In genomic region chr10:25682203-25682950, GRCh38 we compare ENCODE assay signal across 10 cellular contexts.
DNase-seq lines count a peak whose midpoint lies in the region; ATAC-seq, FAIRE-seq and TF ChIP-seq lines count a peak whose summit lies in the region.
"Had no signal": no experiment of that assay in that cellular context is flagged by ENCODE, and none has a peak within 500 bp of the region (broad histone marks: within the 10 kb centered on the region; RNA-seq: fewer than 3 reads in every experiment).

No MANE protein-coding gene starts in this region.

- DNase-seq in HTR-8/SVneo (ENCODE audit: insufficient read length, low spot score) (peak; percentile 13), adipocyte (ENCODE audit: low read depth) (no peak), right atrium auricular region (ENCODE audit: low spot score) (no peak), sigmoid colon (no peak)
- no peak for DNase-seq in activated CD4-positive, alpha-beta T cell treated with anti-CD3 and anti-CD28 coated beads for 1 hour
- DNase-seq in stimulated activated naive CD8-positive, alpha-beta T cell treated with anti-CD3 and anti-CD28 coated beads, Interleukin-15, amount 100 ng/mL, for 72 hours = no peak
- DNase-seq: right lobe of liver had no signal

- H3K9ac ChIP-seq in adipocyte (ENCODE audit: low read length) = peak overlapping the region; percentile 15

- peak overlapping the region; percentile 64 for H3K4me3 ChIP-seq in adipocyte (ENCODE audit: low read length)
- peak overlapping the region; percentile 23 to 39 for H3K4me3 ChIP-seq in right atrium auricular region
- peak overlapping the region in 3 of 4 donors; percentile 21 to 29 (median 28) for H3K4me3 ChIP-seq in sigmoid colon

- no peaks in the 10 kb centered on the region for H3K27me3 Mint-ChIP-seq in stimulated activated naive CD8-positive, alpha-beta T cell treated with anti-CD3 and anti-CD28 coated beads, Interleukin-15, amount 100 ng/mL, for 72 hours

- ATAC-seq in GM21447 (IDR thresholded peaks at IDR 0.05; ENCODE audit: unreplicated experiment) (no peak), GM21619 (IDR thresholded peaks at IDR 0.05; ENCODE audit: unreplicated experiment) (no peak)
- ATAC-seq in stimulated activated naive CD8-positive, alpha-beta T cell treated with anti-CD3 and anti-CD28 coated beads, Interleukin-15, amount 100 ng/mL, for 72 hours = no peak

- no peak for TF ChIP-seq EP300 in sigmoid colon (IDR thresholded peaks at IDR 0.05)

- FAIRE-seq in HTR-8/SVneo (lab: Jason Lieb, UNC) = no peak

- H3K4me1 ChIP-seq in adipocyte (ENCODE audit: control insufficient read depth, insufficient read depth, low read length) = no peaks in the 10 kb centered on the region
- H3K4me1 ChIP-seq in right atrium auricular region = peaks cover 0 to 13% of the 10 kb centered on the region in 2 donors
- peaks cover 0 to 6% (median 0%) of the 10 kb centered on the region in 4 donors for H3K4me1 ChIP-seq in sigmoid colon
- H3K4me1 ChIP-seq: right lobe of liver had no signal

- H3K27me3 ChIP-seq in adipocyte (replicated peaks; ENCODE audit: control insufficient read depth, insufficient read depth, low read length) (peaks cover 12% of the 10 kb centered on the region), right atrium auricular region (no peaks in the 10 kb centered on the region), sigmoid colon (no peaks in the 10 kb centered on the region)
- H3K27me3 ChIP-seq: right lobe of liver had no signal

- no peak for TF ChIP-seq POLR2A in sigmoid colon (IDR thresholded peaks at IDR 0.05)

- 63 to 66% methylated on average over 11 of the region's 11 CpGs for WGBS in sigmoid colon, 2 donors

- intact Hi-C loops in sigmoid colon (cut with DNase I) = no loop called here

- TF ChIP-seq CTCF in right atrium auricular region (IDR thresholded peaks at IDR 0.05) (peak; percentile 18 to 70), sigmoid colon (IDR thresholded peaks at IDR 0.05) (peak in 1 of 4 experiments; percentile 18)

- no peaks in the 10 kb centered on the region for H3K4me1 Mint-ChIP-seq in stimulated activated naive CD8-positive, alpha-beta T cell treated with anti-CD3 and anti-CD28 coated beads, Interleukin-15, amount 100 ng/mL, for 72 hours
- H3K4me1 Mint-ChIP-seq: activated naive CD4-positive, alpha-beta T cell treated with anti-CD3 and anti-CD28 coated beads, Interleukin-2, amount 50 U/mL, for 24 hours had no signal

- H3K9me3 ChIP-seq in adipocyte (ENCODE audit: control insufficient read depth, low read length) = no peaks in the 10 kb centered on the region
- no peaks in the 10 kb centered on the region for H3K9me3 ChIP-seq in right atrium auricular region
- H3K9me3 ChIP-seq in sigmoid colon = no peaks in the 10 kb centered on the region
- H3K9me3 ChIP-seq: right lobe of liver had no signal

- H3K4me3 Mint-ChIP-seq in stimulated activated naive CD8-positive, alpha-beta T cell treated with anti-CD3 and anti-CD28 coated beads, Interleukin-15, amount 100 ng/mL, for 72 hours = no peak overlapping the region
- H3K4me3 Mint-ChIP-seq: activated naive CD4-positive, alpha-beta T cell treated with anti-CD3 and anti-CD28 coated beads, Interleukin-2, amount 50 U/mL, for 24 hours had no signal

- H3K27ac ChIP-seq in right atrium auricular region (peak overlapping the region; percentile 67 to 84), sigmoid colon (peak overlapping the region in 2 of 4 donors; percentile 39 to 44)
- H3K27ac ChIP-seq: right lobe of liver had no signal

- no peaks in the 10 kb centered on the region for H3K9me3 Mint-ChIP-seq in stimulated activated naive CD8-positive, alpha-beta T cell treated with anti-CD3 and anti-CD28 coated beads, Interleukin-15, amount 100 ng/mL, for 72 hours
- H3K9me3 Mint-ChIP-seq: activated naive CD4-positive, alpha-beta T cell treated with anti-CD3 and anti-CD28 coated beads, Interleukin-2, amount 50 U/mL, for 24 hours had no signal

- H3K27ac Mint-ChIP-seq in stimulated activated naive CD8-positive, alpha-beta T cell treated with anti-CD3 and anti-CD28 coated beads, Interleukin-15, amount 100 ng/mL, for 72 hours = no peak overlapping the region
- H3K27ac Mint-ChIP-seq: activated naive CD4-positive, alpha-beta T cell treated with anti-CD3 and anti-CD28 coated beads, Interleukin-2, amount 50 U/mL, for 24 hours had no signal

- H3K36me3 ChIP-seq in adipocyte (ENCODE audit: control insufficient read depth, insufficient read depth, low read length, severe bottlenecking) (no peaks in the 10 kb centered on the region), right atrium auricular region (no peaks in the 10 kb centered on the region), sigmoid colon (no peaks in the 10 kb centered on the region)
- H3K36me3 ChIP-seq: right lobe of liver had no signal
